In genomic region chr11:22165799-22166548, GRCh38 we compare ENCODE assay signal across 25 cellular contexts. TPM values are rescaled to one million over a fixed set of nuclear protein-coding genes. Genes with fewer than 3 reads are reported as not detected.
DNase-seq lines count a peak whose midpoint lies in the region; ATAC-seq and TF ChIP-seq lines count a peak whose summit lies in the region.
"Had no signal": no experiment of that assay in that cellular context is flagged by ENCODE, and none has a peak within 500 bp of the region (broad histone marks: within the 10 kb centered on the region; RNA-seq: fewer than 3 reads in every experiment).

No MANE protein-coding gene starts in this region.

- TF ChIP-seq POLR2A in heart left ventricle (IDR thresholded peaks at IDR 0.05) = no peak

- H3K4me3 ChIP-seq in HEK293 (ENCODE audit: low read depth, low read length) = no peak overlapping the region
- no peak overlapping the region for H3K4me3 ChIP-seq in SK-N-SH (ENCODE audit: low read depth in 2 of 2, low read length in 1 of 2)
- no peak overlapping the region for H3K4me3 ChIP-seq in heart left ventricle
- no peak overlapping the region for H3K4me3 ChIP-seq in hepatocyte
- H3K4me3 ChIP-seq: BLaER1, GM12878 had no signal

- H3K4me1 ChIP-seq in HEK293 (ENCODE audit: control insufficient read depth, insufficient read depth, low read length) (no peaks in the 10 kb centered on the region), SK-N-SH (ENCODE audit: control insufficient read depth in 1 of 2, insufficient read depth in 2 of 2, low read depth in 1 of 2, low read length in 1 of 2) (peaks cover 0 to 4% of the 10 kb centered on the region in 2 experiments; a peak in 2 of 4 replicates), heart left ventricle (peaks cover 0 to 8% (median 0%) of the 10 kb centered on the region in 12 donors), hepatocyte (ENCODE audit: insufficient read depth) (no peaks in the 10 kb centered on the region)
- H3K4me1 ChIP-seq: BE2C had no signal

- H3K9me2 ChIP-seq in SK-N-SH (no peaks in the 10 kb centered on the region), hepatocyte (replicated peaks; ENCODE audit: insufficient read depth) (no peaks in the 10 kb centered on the region)

- TF ChIP-seq RAD21 in SK-N-SH (IDR thresholded peaks at IDR 0.05; ENCODE audit: low read length) = no peak

- H3K4me2 ChIP-seq in SK-N-SH (no peak overlapping the region), hepatocyte (no peak overlapping the region)
- H3K4me2 ChIP-seq: BLaER1 had no signal

- DNase-seq in SK-MEL-5 (ENCODE audit: low read depth, low spot score) (peak; percentile 41), SK-N-SH (peak; percentile 13), foreskin melanocyte (peak; percentile 66), heart left ventricle (no peak), hepatocyte (ENCODE audit: low spot score) (no peak), NCI-H2227 (lab: John Stamatoyannopoulos, UW; ENCODE audit: unreplicated experiment) (no peak)
- DNase-seq: 8988T; ACHN; BE2C; C1 segment of cervical spinal cord; CD4-positive, alpha-beta memory T cell; CD4-positive, CD25-positive, alpha-beta regulatory T cell; CD8-positive, alpha-beta memory T cell; COR-L47; DMS 273 treated with DMSO at 0.1 percent for 48 hours; DMS153; DMS53; DMS79; DND-41; EL; GDM1 had no signal

- H2AFZ ChIP-seq in SK-N-SH (ENCODE audit: low read depth) (no peak overlapping the region), hepatocyte (no peak overlapping the region)

- in situ Hi-C loops in SK-MEL-5 (cut with HindIII; ENCODE audit: low pct_unique_long_range_greater_than_20kb, low sequenced_read_pairs) = no loop called here

- CTCF ChIA-PET in HEK293 (lab: Yijun Ruan, JAX) = interaction anchor here (0.6 to 1.0 kb wide), 2 partner anchors 15 to 138 kb away, joined by 3 read pairs; no protein-coding TSS in a partner anchor
- CTCF ChIA-PET in SK-N-SH (lab: Yijun Ruan, JAX) = interaction anchor here (0.7 to 2.5 kb wide), 2 partner anchors 138 to 699 kb away, joined by 3 to 11 read pairs; no protein-coding TSS in a partner anchor

- intact Hi-C loops in heart left ventricle (cut with DNase I) = loop anchor here in 9 of 10 donors (5.0 to 10.0 kb wide), 3 partner anchors 136 to 141 kb away; no protein-coding TSS in a partner anchor

- POLR2A ChIA-PET in HEK293 (lab: Yijun Ruan, JAX) = no interaction called here
- POLR2A ChIA-PET in SK-N-SH (lab: Yijun Ruan, JAX) = no interaction called here

- TF ChIP-seq EP300 in SK-N-SH (IDR thresholded peaks at IDR 0.05; ENCODE audit: borderline replicate concordance in 1 of 2, low read depth in 1 of 2, low read length in 1 of 2) = peak in 1 of 2 experiments; percentile 40; a peak in 1 of 4 replicates

- H4K20me1 ChIP-seq in SK-N-SH (ENCODE audit: insufficient read depth) (no peaks in the 10 kb centered on the region), hepatocyte (ENCODE audit: insufficient read depth, poor library complexity, severe bottlenecking) (no peaks in the 10 kb centered on the region)
- H4K20me1 ChIP-seq: BLaER1 had no signal

- H3K9me3 ChIP-seq in HEK293 (ENCODE audit: control insufficient read depth, insufficient read depth, low read depth, low read length) (no peaks in the 10 kb centered on the region), SK-N-SH (no peaks in the 10 kb centered on the region), heart left ventricle (no peaks in the 10 kb centered on the region), hepatocyte (ENCODE audit: low read depth) (no peaks in the 10 kb centered on the region)
- H3K9me3 ChIP-seq: BE2C, BLaER1 had no signal

- no peaks in the 10 kb centered on the region for H3F3A ChIP-seq in SK-N-SH (replicated peaks; ENCODE audit: insufficient read depth)

- H3K36me3 ChIP-seq in HEK293 (ENCODE audit: control insufficient read depth in 2 of 2, insufficient read depth in 1 of 2, low read length in 2 of 2) (no peaks in the 10 kb centered on the region), SK-N-SH (replicated peaks in 1 of 2; ENCODE audit: control insufficient read depth in 1 of 2, insufficient read depth in 2 of 2, low read length in 1 of 2) (no peaks in the 10 kb centered on the region), heart left ventricle (no peaks in the 10 kb centered on the region), hepatocyte (replicated peaks; ENCODE audit: insufficient read depth, low read depth) (no peaks in the 10 kb centered on the region)
- H3K36me3 ChIP-seq: BE2C, BLaER1 had no signal

- TF ChIP-seq CTCF in HEK293 (tag by site-specific recombination; IDR thresholded peaks at IDR 0.05) (no peak), SK-N-SH (IDR thresholded peaks at IDR 0.05) (no peak), heart left ventricle (IDR thresholded peaks at IDR 0.05) (no peak), hepatocyte (IDR thresholded peaks at IDR 0.05; ENCODE audit: poor library complexity) (no peak)

- no peak overlapping the region for H3K9ac ChIP-seq in SK-N-SH
- H3K9ac ChIP-seq: BLaER1 had no signal

- WGBS in SK-N-SH (ENCODE audit: low lambda C conversion rate) = 27% methylated on average over 3 of the region's 3 CpGs
- WGBS in heart left ventricle, 4 donors = 72 to 79% (median 77%) methylated on average over 3 of the region's 3 CpGs
- 82% methylated on average over 3 of the region's 3 CpGs for WGBS in hepatocyte (ENCODE audit: low lambda C conversion rate, missing lambda C conversion rate)

- H3K27me3 ChIP-seq in SK-N-SH (ENCODE audit: insufficient read depth) (no peaks in the 10 kb centered on the region), heart left ventricle (no peaks in the 10 kb centered on the region), hepatocyte (peaks cover 6% of the 10 kb centered on the region)
- H3K27me3 ChIP-seq: BE2C, BLaER1 had no signal

- H3K27ac ChIP-seq in HEK293 (ENCODE audit: extremely low read depth, low read depth, low read length) = no peak overlapping the region
- H3K27ac ChIP-seq in SK-N-SH (ENCODE audit: low read depth in 2 of 2, low read length in 1 of 2) = no peak overlapping the region
- H3K27ac ChIP-seq in heart left ventricle = no peak overlapping the region
- no peak overlapping the region for H3K27ac ChIP-seq in hepatocyte
- H3K27ac ChIP-seq: BLaER1 had no signal

- ATAC-seq in heart left ventricle = no peak
- ATAC-seq: GM12878 had no signal

- no peaks in the 10 kb centered on the region for H3K79me2 ChIP-seq in SK-N-SH (ENCODE audit: insufficient read depth)
- no peaks in the 10 kb centered on the region for H3K79me2 ChIP-seq in hepatocyte

TF ChIP-seq in HEK293, 187 proteins besides CTCF, POLR2A, EP300 and RAD21:
- TF ChIP-seq ZNF302 (tag by site-specific recombination; IDR thresholded peaks at IDR 0.05; ENCODE audit: low read depth) (no peak), ATF2 (tag by site-specific recombination; IDR thresholded peaks at IDR 0.05; ENCODE audit: low read depth) (peak; percentile 55; the same call in 1 of the 2 replicates)

TF ChIP-seq in SK-N-SH, 30 proteins besides CTCF, POLR2A, EP300 and RAD21:
- TF ChIP-seq RCOR1 (IDR thresholded peaks at IDR 0.05; ENCODE audit: low read length) (peak; percentile 91), FOXJ3 (CRISPR knock-in tag; IDR thresholded peaks at IDR 0.05) (0 out of 2 replicates have a peak, but pooled peaks have one; percentile 44), CHD2 (IDR thresholded peaks at IDR 0.05; ENCODE audit: low read length, partially characterized antibody) (peak; percentile 52), POLR2AphosphoS5 (IDR thresholded peaks at IDR 0.05; ENCODE audit: low read depth, low read length) (no peak), GATA2 (CRISPR knock-in tag; IDR thresholded peaks at IDR 0.05) (peak; percentile 69)
TF ChIP-seq in SK-N-SH: peak in this region for 4.

RNA-seq across cellular contexts. Expression of gene ANO5, which starts 26.9 kb away (rescaled TPM):
- total RNA-seq in SK-MEL-5 (2014; rRNA removed; shearing (Covaris generic)) = 0.21 and 0.59 TPM in 2 replicates
- polyA plus RNA-seq in SK-MEL-5 (2015; cell fraction: cytosol; rRNA removed) = 0.19 and 0.27 TPM in 2 replicates
- 0.24 and 0.58 TPM in 2 replicates for polyA plus RNA-seq in SK-MEL-5 (2015; cell fraction: nucleus; rRNA removed)
- polyA plus RNA-seq in SK-N-SH (2012; rRNA removed) (0.15 and 0.28 TPM in 2 replicates), heart left ventricle (10 to 100 TPM in 1 of 2 donors, 1 to 10 TPM in 1; 9.6 to 13.9 TPM), hepatocyte (1.2 and 2.6 TPM in 2 replicates)
- polyA plus RNA-seq in SK-N-SH (2012; cell fraction: cytosol; rRNA removed) = 0.22 and 0.28 TPM in 2 replicates
- 0.32 and 0.54 TPM in 2 replicates for polyA plus RNA-seq in SK-N-SH (2012; cell fraction: nucleus; rRNA removed)
- total RNA-seq in heart left ventricle (10 to 100 TPM; 42.1 to 86.8 (median 61.1) TPM), hepatocyte (7.3 and 8.0 TPM in 2 replicates)
- total RNA-seq: CD4-positive, CD25-positive, alpha-beta regulatory T cell had no signal
- polyA plus RNA-seq: AG04450; CD4-positive, alpha-beta memory T cell; CD4-positive, CD25-positive, alpha-beta regulatory T cell; CD8-positive, alpha-beta memory T cell had no signal

Comparison
In these comparisons a context has a peak if more than half of its experiments do, and no peak if none do; other contexts are left out.
1. DNase-seq: peak in SK-MEL-5 (single experiment), SK-N-SH (single experiment) and foreskin melanocyte (single experiment); none in heart left ventricle (0 of 5), hepatocyte (single experiment) and NCI-H2227 (single experiment).